ENCODE assay signal across 20 cellular contexts in genomic region chr2:159762075-159762474, GRCh38. TPM values are rescaled to one million over a fixed set of nuclear protein-coding genes. Genes with fewer than 3 reads are reported as not detected.
DNase-seq lines count a peak whose midpoint lies in the region; ATAC-seq and TF ChIP-seq lines count a peak whose summit lies in the region.
"Had no signal": no experiment of that assay in that cellular context is flagged by ENCODE, and none has a peak within 500 bp of the region (broad histone marks: within the 10 kb centered on the region; RNA-seq: fewer than 3 reads in every experiment).

No MANE protein-coding gene starts in this region.

- no peaks in the 10 kb centered on the region for H3K27me3 ChIP-seq in CD8-positive, alpha-beta T cell (ENCODE audit: insufficient read depth, low read length)

- no peak overlapping the region for H3K4me3 ChIP-seq in CD8-positive, alpha-beta T cell (ENCODE audit: low read depth, low read length)
- H3K4me3 ChIP-seq: A549 had no signal

- POLR2A ChIA-PET in CD8-positive, alpha-beta T cell (lab: Charles Lee), result no interaction called here

- peaks cover 5% of the 10 kb centered on the region for H3K4me1 Mint-ChIP-seq in activated T-cell treated with anti-CD3 and anti-CD28 coated beads, Interleukin-2, amount 50 U/mL, for 72 hours (ENCODE audit: low read depth)
- H3K4me1 Mint-ChIP-seq in CD8-positive, alpha-beta T cell (ENCODE audit: low read depth), result peaks cover 13% of the 10 kb centered on the region
- peaks cover 6% of the 10 kb centered on the region for H3K4me1 Mint-ChIP-seq in activated naive CD8-positive, alpha-beta T cell treated with anti-CD3 and anti-CD28 coated beads, Interleukin-2, amount 50 U/mL, for 24 hours
- H3K4me1 Mint-ChIP-seq: B cell had no signal

- H3K36me3 Mint-ChIP-seq in activated T-cell treated with anti-CD3 and anti-CD28 coated beads, Interleukin-2, amount 50 U/mL, for 72 hours (ENCODE audit: insufficient read depth in 2 of 2), result peaks cover 6 to 38% of the 10 kb centered on the region in 2 donors
- H3K36me3 Mint-ChIP-seq in CD8-positive, alpha-beta T cell, result peaks cover 77% of the 10 kb centered on the region
- H3K36me3 Mint-ChIP-seq in activated naive CD8-positive, alpha-beta T cell treated with anti-CD3 and anti-CD28 coated beads, Interleukin-2, amount 50 U/mL, for 24 hours (ENCODE audit: low read depth), result peaks cover 66% of the 10 kb centered on the region

- no peak for TF ChIP-seq CTCF in CD8-positive, alpha-beta T cell (IDR thresholded peaks at IDR 0.05)

- H3K36me3 ChIP-seq in CD8-positive, alpha-beta T cell (ENCODE audit: insufficient read depth, low read length), result peaks cover 24% of the 10 kb centered on the region

- H3K4me3 Mint-ChIP-seq in activated T-cell treated with anti-CD3 and anti-CD28 coated beads, Interleukin-2, amount 50 U/mL, for 72 hours, result no peak overlapping the region
- H3K4me3 Mint-ChIP-seq in CD8-positive, alpha-beta T cell, result no peak overlapping the region
- no peak overlapping the region for H3K4me3 Mint-ChIP-seq in activated naive CD8-positive, alpha-beta T cell treated with anti-CD3 and anti-CD28 coated beads, Interleukin-2, amount 50 U/mL, for 24 hours
- H3K4me3 Mint-ChIP-seq: B cell had no signal

- H3K9me3 Mint-ChIP-seq in activated T-cell treated with anti-CD3 and anti-CD28 coated beads, Interleukin-2, amount 50 U/mL, for 72 hours, result no peaks in the 10 kb centered on the region
- no peaks in the 10 kb centered on the region for H3K9me3 Mint-ChIP-seq in CD8-positive, alpha-beta T cell
- no peaks in the 10 kb centered on the region for H3K9me3 Mint-ChIP-seq in activated naive CD8-positive, alpha-beta T cell treated with anti-CD3 and anti-CD28 coated beads, Interleukin-2, amount 50 U/mL, for 24 hours

- no peak overlapping the region for H3K27ac ChIP-seq in CD8-positive, alpha-beta T cell (ENCODE audit: low read depth, low read length)
- H3K27ac ChIP-seq: A549 had no signal

- H3K9me3 ChIP-seq in CD8-positive, alpha-beta T cell (ENCODE audit: low read length), result no peaks in the 10 kb centered on the region
- H3K9me3 ChIP-seq: A549 had no signal

- H3K27ac Mint-ChIP-seq in activated T-cell treated with anti-CD3 and anti-CD28 coated beads, Interleukin-2, amount 50 U/mL, for 72 hours, result peak overlapping the region; percentile 87
- peak overlapping the region; percentile 52 for H3K27ac Mint-ChIP-seq in CD8-positive, alpha-beta T cell
- H3K27ac Mint-ChIP-seq in activated naive CD8-positive, alpha-beta T cell treated with anti-CD3 and anti-CD28 coated beads, Interleukin-2, amount 50 U/mL, for 24 hours, result peak overlapping the region; percentile 25
- H3K27ac Mint-ChIP-seq: B cell had no signal

- no peaks in the 10 kb centered on the region for H3K4me1 ChIP-seq in CD8-positive, alpha-beta T cell (ENCODE audit: insufficient read depth, low read length)

- ATAC-seq in activated T-cell treated with anti-CD3 and anti-CD28 coated beads, Interleukin-2, amount 50 U/mL, for 72 hours (replicated peaks in 1 of 2), result no peak
- ATAC-seq in CD8-positive, alpha-beta T cell, result no peak
- ATAC-seq in activated naive CD8-positive, alpha-beta T cell treated with anti-CD3 and anti-CD28 coated beads, Interleukin-2, amount 50 U/mL, for 24 hours, result no peak
- no peak for ATAC-seq in GM21717 (IDR thresholded peaks at IDR 0.05; ENCODE audit: unreplicated experiment)
- ATAC-seq in GM18498 (IDR thresholded peaks at IDR 0.05; ENCODE audit: unreplicated experiment), result no peak
- ATAC-seq: A549 had no signal

- CTCF ChIA-PET in CD8-positive, alpha-beta T cell (lab: Charles Lee), result no interaction called here

- H3K27me3 Mint-ChIP-seq in activated T-cell treated with anti-CD3 and anti-CD28 coated beads, Interleukin-2, amount 50 U/mL, for 72 hours (ENCODE audit: low read depth), result no peaks in the 10 kb centered on the region
- H3K27me3 Mint-ChIP-seq in CD8-positive, alpha-beta T cell (ENCODE audit: low read depth), result no peaks in the 10 kb centered on the region
- no peaks in the 10 kb centered on the region for H3K27me3 Mint-ChIP-seq in activated naive CD8-positive, alpha-beta T cell treated with anti-CD3 and anti-CD28 coated beads, Interleukin-2, amount 50 U/mL, for 24 hours
- H3K27me3 Mint-ChIP-seq: B cell had no signal

- no peak for DNase-seq in activated T-cell treated with anti-CD3 and anti-CD28 coated beads, Interleukin-2, amount 50 U/mL, for 72 hours
- DNase-seq in activated T-cell treated with anti-CD3 and anti-CD28 coated beads, Interleukin-2, amount 50 U/mL, for 1 hour, result no peak
- DNase-seq in CD8-positive, alpha-beta T cell, result no peak
- DNase-seq in activated naive CD8-positive, alpha-beta T cell treated with anti-CD3 and anti-CD28 coated beads, Interleukin-2, amount 50 U/mL, for 24 hours, result no peak
- peak; percentile 66 for DNase-seq in middle frontal gyrus (ENCODE audit: extremely low spot score, low spot score)
- DNase-seq in stimulated activated naive CD4-positive, alpha-beta T cell treated with Interleukin-2 at 50 U/mL for 16 hours (lab: John Stamatoyannopoulos, UW), result no peak
- DNase-seq: DMS79, H7, Karpas-422, MV-4-11, NCI-H1105 treated with DMSO at 0.1 percent for 48 hours, NCI-H2029 treated with DMSO at 0.1 percent for 48 hours, NCI-H2171, NCI-H345, NCI-H524 treated with DMSO at 0.1 percent for 48 hours, SHP77 had no signal

- intact Hi-C loops in CD8-positive, alpha-beta T cell (cut with DNase I, micrococcal nuclease), result no loop called here

RNA-seq across cellular contexts. Expression of gene CD302, which starts 35.9 kb away (rescaled TPM):
- under 1 TPM; 0.72 to 0.88 TPM for total RNA-seq in activated T-cell treated with anti-CD3 and anti-CD28 coated beads, Interleukin-2, amount 50 U/mL, for 72 hours
- total RNA-seq in CD8-positive, alpha-beta T cell, result under 1 TPM; 0.54 to 0.64 TPM

RNA-seq across cellular contexts. Expression of gene MARCHF7, which starts 49.8 kb away (rescaled TPM):
- 100 to 1,000 TPM in 1 of 2 donors, 10 to 100 TPM in 1; 91.4 to 104 TPM for total RNA-seq in activated T-cell treated with anti-CD3 and anti-CD28 coated beads, Interleukin-2, amount 50 U/mL, for 72 hours
- total RNA-seq in CD8-positive, alpha-beta T cell, result 10 to 100 TPM; 76.5 to 76.6 TPM

Comparison
In these comparisons a context has a peak if more than half of its experiments do, and no peak if none do; other contexts are left out.
1. H3K27ac Mint-ChIP-seq: peak in every context shown above with its lines; median percentile 87 in activated T-cell treated with anti-CD3 and anti-CD28 coated beads, Interleukin-2, amount 50 U/mL, for 72 hours; 52 in CD8-positive, alpha-beta T cell; 25 in activated naive CD8-positive, alpha-beta T cell treated with anti-CD3 and anti-CD28 coated beads, Interleukin-2, amount 50 U/mL, for 24 hours.